In the genomic region with DNA sequence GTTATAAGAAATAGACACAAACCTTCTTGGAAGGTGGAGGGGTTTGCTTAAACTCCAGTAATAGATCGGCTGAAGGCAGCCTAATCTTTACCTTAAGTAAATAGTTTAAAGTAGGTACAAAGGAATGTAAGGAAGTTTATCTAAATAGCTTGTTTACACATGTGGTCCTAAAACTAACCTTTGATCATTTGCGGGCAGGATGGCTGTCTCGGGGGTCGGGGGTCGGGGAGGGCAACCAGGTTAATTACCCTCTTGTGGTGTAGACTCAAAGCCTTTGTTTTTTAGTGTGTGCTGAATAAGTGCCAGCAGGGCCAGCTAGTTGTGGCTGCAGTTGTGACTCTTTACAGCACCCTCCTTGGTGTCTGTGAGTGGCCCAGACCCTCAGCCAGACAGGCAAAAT, we compare ENCODE assay signal across 21 cellular contexts.
"Had no signal": no experiment of that assay in that cellular context is flagged by ENCODE, and none has a peak within 500 bp of the region (broad histone marks: within the 10 kb centered on the region; RNA-seq: fewer than 3 reads in every experiment).

No MANE protein-coding gene starts in this region.

- H3K27me3 ChIP-seq: colonic mucosa, heart left ventricle, neutrophil, sigmoid colon, tibial artery, upper lobe of left lung, uterus had no signal

- H3K27ac Mint-ChIP-seq: immature natural killer cell; natural killer cell treated with Interleukin-12 subunit alpha and Interleukin-12 subunit beta and Interleukin-15 and Interleukin-18, amount 100 ng/mL, for 72 hours had no signal

- H3K4me3 ChIP-seq: colonic mucosa, heart left ventricle, lung, sigmoid colon, skin epidermis, tibial artery, upper lobe of left lung, uterus had no signal

- H3K4me1 ChIP-seq: colonic mucosa, sigmoid colon, tibial artery, upper lobe of left lung, uterus had no signal

- H3K9me3 Mint-ChIP-seq: immature natural killer cell; natural killer cell treated with Interleukin-12 subunit alpha and Interleukin-12 subunit beta and Interleukin-15 and Interleukin-18, amount 100 ng/mL, for 72 hours had no signal

- DNase-seq: colonic mucosa; dermis blood vessel endothelial cell; heart left ventricle; immature natural killer cell; kidney; left colon; left ventricle myocardium superior; mesenchymal stem cell; midbrain; sigmoid colon; stimulated activated CD4-positive, alpha-beta T cell treated with anti-CD3 and anti-CD28 coated beads, Interleukin-2, amount 100 ng/mL, for 24 hours; stimulated activated CD4-positive, alpha-beta T cell treated with anti-CD3 and anti-CD28 coated beads, Interleukin-4, amount 100 ng/mL, for 4 hours; tibial artery; upper lobe of left lung; uterus had no signal

- H3K36me3 ChIP-seq: colonic mucosa, heart left ventricle, sigmoid colon, tibial artery, upper lobe of left lung, uterus had no signal

- ATAC-seq: heart left ventricle, left colon, left ventricle myocardium superior had no signal

- FAIRE-seq: endothelial cell of umbilical vein, frontal cortex, kidney had no signal

- H3K4me3 Mint-ChIP-seq: immature natural killer cell; natural killer cell treated with Interleukin-12 subunit alpha and Interleukin-12 subunit beta and Interleukin-15 and Interleukin-18, amount 100 ng/mL, for 72 hours had no signal

- H3K4me1 Mint-ChIP-seq: immature natural killer cell had no signal

- H3K27ac ChIP-seq: colonic mucosa, heart left ventricle, neutrophil, sigmoid colon, skin epidermis, tibial artery, upper lobe of left lung, uterus had no signal

- H3K9me3 ChIP-seq: colonic mucosa, neutrophil, sigmoid colon, upper lobe of left lung, uterus had no signal

- H3K36me3 Mint-ChIP-seq: immature natural killer cell; natural killer cell treated with Interleukin-12 subunit alpha and Interleukin-12 subunit beta and Interleukin-15 and Interleukin-18, amount 100 ng/mL, for 72 hours had no signal
